8 cellular contexts compared by ENCODE assay signal in genomic region chr2:121128741-121129659, GRCh38.
DNase-seq lines count a peak whose midpoint lies in the region; ATAC-seq and TF ChIP-seq lines count a peak whose summit lies in the region.

No MANE protein-coding gene starts in this region.

- TF ChIP-seq EP300 in neural cell (conservative IDR thresholded peaks at IDR 0.05; ENCODE audit: poor library complexity, severe bottlenecking) = no peak

- H4K20me1 ChIP-seq in OCI-LY1 (ENCODE audit: insufficient read depth, low read length) = no peaks in the 10 kb centered on the region
- no peaks in the 10 kb centered on the region for H4K20me1 ChIP-seq in neural cell (ENCODE audit: insufficient read depth)

- ATAC-seq in GM18868 (IDR thresholded peaks at IDR 0.05; ENCODE audit: unreplicated experiment) (peak; percentile 77), HG03175 (IDR thresholded peaks at IDR 0.05; ENCODE audit: unreplicated experiment) (no peak)

- H3K36me3 ChIP-seq in OCI-LY1 (ENCODE audit: insufficient read depth, low read length) (no peaks in the 10 kb centered on the region), neural cell (ENCODE audit: insufficient read depth, low read length) (no peaks in the 10 kb centered on the region)

- H3K4me2 ChIP-seq in OCI-LY1 (ENCODE audit: low read length) (no peak overlapping the region), neural cell (ENCODE audit: low read length) (no peak overlapping the region)

- no peaks in the 10 kb centered on the region for H3K4me1 ChIP-seq in OCI-LY1 (ENCODE audit: insufficient read depth, low read length, severe bottlenecking)

- H3K27ac ChIP-seq in OCI-LY1 (ENCODE audit: low read depth, low read length, poor library complexity, severe bottlenecking) = no peak overlapping the region
- H3K27ac ChIP-seq in neural cell (ENCODE audit: low read length) = no peak overlapping the region

- TF ChIP-seq CTCF in AG10803 (conservative IDR thresholded peaks at IDR 0.05; ENCODE audit: low read length) = peak; percentile 52
- peak; percentile 54 for TF ChIP-seq CTCF in OCI-LY1 (IDR thresholded peaks at IDR 0.05; ENCODE audit: low read length)
- TF ChIP-seq CTCF in epithelial cell of esophagus (IDR thresholded peaks at IDR 0.05; ENCODE audit: insufficient read depth, low read depth, low read length, missing control alignments) = peak; percentile 84
- peak; percentile 57 for TF ChIP-seq CTCF in neural cell (IDR thresholded peaks at IDR 0.05; ENCODE audit: poor library complexity, severe bottlenecking)

- H3K79me2 ChIP-seq in OCI-LY1 (ENCODE audit: insufficient read depth, low read length) = no peaks in the 10 kb centered on the region
- H3K79me2 ChIP-seq in neural cell (replicated peaks; ENCODE audit: insufficient read depth, low read length) = no peaks in the 10 kb centered on the region

- TF ChIP-seq RAD21 in neural cell (conservative IDR thresholded peaks at IDR 0.05) = peak; percentile 41

- H2AFZ ChIP-seq in OCI-LY1 (ENCODE audit: low read length) (no peak overlapping the region), neural cell (ENCODE audit: low read depth, low read length) (no peak overlapping the region)

- no peak overlapping the region for H3K4me3 ChIP-seq in AG10803 (ENCODE audit: low read length)
- H3K4me3 ChIP-seq in OCI-LY1 (ENCODE audit: low read depth, low read length, poor library complexity, severe bottlenecking) = no peak overlapping the region
- no peak overlapping the region for H3K4me3 ChIP-seq in epithelial cell of esophagus (ENCODE audit: low read length)
- H3K4me3 ChIP-seq in neural cell (ENCODE audit: low read length) = no peak overlapping the region

- peaks cover 4% of the 10 kb centered on the region; the same call in 1 of the 2 replicates for H3K27me3 ChIP-seq in OCI-LY1 (ENCODE audit: insufficient read depth, low read length)
- H3K27me3 ChIP-seq in neural cell (ENCODE audit: insufficient read depth, low read depth, low read length) = no peaks in the 10 kb centered on the region

- H3K9ac ChIP-seq in OCI-LY1 (ENCODE audit: low read length) = no peak overlapping the region
- no peak overlapping the region for H3K9ac ChIP-seq in neural cell (ENCODE audit: low read length)

- H3K9me3 ChIP-seq in OCI-LY1 (ENCODE audit: low read length) (no peaks in the 10 kb centered on the region), neural cell (ENCODE audit: low read length) (no peaks in the 10 kb centered on the region)

- no peak for DNase-seq in AG10803 (ENCODE audit: low read depth)
- peak; percentile 72 for DNase-seq in epithelial cell of esophagus (ENCODE audit: low read depth)
- DNase-seq in hippocampal formation (lab: John Stamatoyannopoulos, UW) = no peak
- DNase-seq in occipital lobe (lab: John Stamatoyannopoulos, UW) = no peak

- no peaks in the 10 kb centered on the region for H3K9me2 ChIP-seq in OCI-LY1 (ENCODE audit: low read depth, low read length)
- no peaks in the 10 kb centered on the region for H3K9me2 ChIP-seq in neural cell (ENCODE audit: insufficient read depth, low read length)

- no peaks in the 10 kb centered on the region for H3F3A ChIP-seq in OCI-LY1 (ENCODE audit: insufficient read depth, low read length)
- H3F3A ChIP-seq in neural cell (ENCODE audit: insufficient read depth, low read length, poor library complexity, severe bottlenecking) = no peaks in the 10 kb centered on the region

TF ChIP-seq in neural cell, 6 proteins besides CTCF, POLR2A, EP300 and RAD21:
- no peak for TF ChIP-seq EZH2 (IDR thresholded peaks at IDR 0.05; ENCODE audit: borderline replicate concordance, insufficient read depth, low read length, poor library complexity, severe bottlenecking)
- no peak for TF ChIP-seq SMC3 (conservative IDR thresholded peaks at IDR 0.05; ENCODE audit: poor library complexity)
- no peak for TF ChIP-seq POLR2AphosphoS5 (IDR thresholded peaks at IDR 0.05)
- TF ChIP-seq, protein P1, sequence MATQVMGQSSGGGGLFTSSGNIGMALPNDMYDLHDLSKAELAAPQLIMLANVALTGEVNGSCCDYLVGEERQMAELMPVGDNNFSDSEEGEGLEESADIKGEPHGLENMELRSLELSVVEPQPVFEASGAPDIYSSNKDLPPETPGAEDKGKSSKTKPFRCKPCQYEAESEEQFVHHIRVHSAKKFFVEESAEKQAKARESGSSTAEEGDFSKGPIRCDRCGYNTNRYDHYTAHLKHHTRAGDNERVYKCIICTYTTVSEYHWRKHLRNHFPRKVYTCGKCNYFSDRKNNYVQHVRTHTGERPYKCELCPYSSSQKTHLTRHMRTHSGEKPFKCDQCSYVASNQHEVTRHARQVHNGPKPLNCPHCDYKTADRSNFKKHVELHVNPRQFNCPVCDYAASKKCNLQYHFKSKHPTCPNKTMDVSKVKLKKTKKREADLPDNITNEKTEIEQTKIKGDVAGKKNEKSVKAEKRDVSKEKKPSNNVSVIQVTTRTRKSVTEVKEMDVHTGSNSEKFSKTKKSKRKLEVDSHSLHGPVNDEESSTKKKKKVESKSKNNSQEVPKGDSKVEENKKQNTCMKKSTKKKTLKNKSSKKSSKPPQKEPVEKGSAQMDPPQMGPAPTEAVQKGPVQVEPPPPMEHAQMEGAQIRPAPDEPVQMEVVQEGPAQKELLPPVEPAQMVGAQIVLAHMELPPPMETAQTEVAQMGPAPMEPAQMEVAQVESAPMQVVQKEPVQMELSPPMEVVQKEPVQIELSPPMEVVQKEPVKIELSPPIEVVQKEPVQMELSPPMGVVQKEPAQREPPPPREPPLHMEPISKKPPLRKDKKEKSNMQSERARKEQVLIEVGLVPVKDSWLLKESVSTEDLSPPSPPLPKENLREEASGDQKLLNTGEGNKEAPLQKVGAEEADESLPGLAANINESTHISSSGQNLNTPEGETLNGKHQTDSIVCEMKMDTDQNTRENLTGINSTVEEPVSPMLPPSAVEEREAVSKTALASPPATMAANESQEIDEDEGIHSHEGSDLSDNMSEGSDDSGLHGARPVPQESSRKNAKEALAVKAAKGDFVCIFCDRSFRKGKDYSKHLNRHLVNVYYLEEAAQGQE (IDR thresholded peaks at IDR 0.05; ENCODE audit: borderline replicate concordance) = no peak
- TF ChIP-seq TAF1 (IDR thresholded peaks at IDR 0.05; ENCODE audit: low read depth) = no peak
- no peak for TF ChIP-seq MXI1 (conservative IDR thresholded peaks at IDR 0.05; ENCODE audit: poor library complexity, severe bottlenecking)
